ENCODE assay signal across 11 cellular contexts in genomic region chr19:3504723-3505122, GRCh38. TPM values are rescaled to one million over a fixed set of nuclear protein-coding genes. Genes with fewer than 3 reads are reported as not detected.
DNase-seq lines count a peak whose midpoint lies in the region; ATAC-seq and TF ChIP-seq lines count a peak whose summit lies in the region.
"Had no signal": no experiment of that assay in that cellular context is flagged by ENCODE, and none has a peak within 500 bp of the region (broad histone marks: within the 10 kb centered on the region; RNA-seq: fewer than 3 reads in every experiment).

No MANE protein-coding gene starts in this region.

- ATAC-seq in naive B cell (ENCODE audit: low read depth in 2 of 2) = no peak

- H3K9me3 ChIP-seq in Caco-2 = no peaks in the 10 kb centered on the region
- H3K9me3 ChIP-seq in KOPT-K1 (ENCODE audit: insufficient read depth, low read length, poor library complexity, severe bottlenecking) = no peaks in the 10 kb centered on the region

- peak overlapping the region; percentile 83 for H3K27ac ChIP-seq in KOPT-K1 (ENCODE audit: low read depth, low read length, poor library complexity, severe bottlenecking)

- peaks cover 1% of the 10 kb centered on the region; the same call in 1 of the 2 replicates for H3K36me3 ChIP-seq in Caco-2 (ENCODE audit: control insufficient read depth, insufficient read depth, low read length)
- H3K36me3 ChIP-seq in KOPT-K1 (ENCODE audit: insufficient read depth, low read length) = peaks cover 23% of the 10 kb centered on the region

- CTCF ChIA-PET in Caco-2 (lab: Charles Lee) = no interaction called here

- BruUV-seq in Caco-2 (replicated peaks; lab: Mats Ljungman, UMichigan) = no TSS peak

- H3K27ac Mint-ChIP-seq in Caco-2 (ENCODE audit: unreplicated experiment) = peak overlapping the region; percentile 94
- H3K27ac Mint-ChIP-seq in activated T-helper 2 cell treated with anti-CD3 and anti-CD28 coated beads, Interferon-gamma antibody, Interleukin-2, Interleukin-4, amounts not matched to agents 10 μg/mL and 5 μg/mL and 100 μg/mL, durations not matched to agents 14 hours and 24 hours and 36 hours = peak overlapping the region; percentile 23
- peak overlapping the region; percentile 98 to 100 (median 100) for H3K27ac Mint-ChIP-seq in naive B cell

- H3K4me3 Mint-ChIP-seq in Caco-2 (ENCODE audit: unreplicated experiment) (peak overlapping the region; percentile 80), naive B cell (peak overlapping the region in 5 of 8 donors; percentile 89 to 96 (median 95))
- peak overlapping the region; percentile 4 for H3K4me3 Mint-ChIP-seq in activated T-helper 2 cell treated with anti-CD3 and anti-CD28 coated beads, Interferon-gamma antibody, Interleukin-2, Interleukin-4, amounts not matched to agents 10 μg/mL and 5 μg/mL and 100 μg/mL, durations not matched to agents 14 hours and 24 hours and 36 hours (ENCODE audit: low read depth)

- H3K4me1 Mint-ChIP-seq in Caco-2 (ENCODE audit: low read depth, unreplicated experiment) = peaks cover 6% of the 10 kb centered on the region
- peaks cover 37% of the 10 kb centered on the region for H3K4me1 Mint-ChIP-seq in activated T-helper 2 cell treated with anti-CD3 and anti-CD28 coated beads, Interferon-gamma antibody, Interleukin-2, Interleukin-4, amounts not matched to agents 10 μg/mL and 5 μg/mL and 100 μg/mL, durations not matched to agents 14 hours and 24 hours and 36 hours (ENCODE audit: low read depth)
- H3K4me1 Mint-ChIP-seq in naive B cell = peaks cover 36 to 47% (median 44%) of the 10 kb centered on the region in 3 donors

- H3K9me3 Mint-ChIP-seq in Caco-2 (ENCODE audit: unreplicated experiment) = no peaks in the 10 kb centered on the region
- H3K9me3 Mint-ChIP-seq in activated T-helper 2 cell treated with anti-CD3 and anti-CD28 coated beads, Interferon-gamma antibody, Interleukin-2, Interleukin-4, amounts not matched to agents 10 μg/mL and 5 μg/mL and 100 μg/mL, durations not matched to agents 14 hours and 24 hours and 36 hours = no peaks in the 10 kb centered on the region
- H3K9me3 Mint-ChIP-seq in naive B cell = peaks cover 0 to 5% (median 0%) of the 10 kb centered on the region in 7 donors

- no peaks in the 10 kb centered on the region for H3K27me3 Mint-ChIP-seq in Caco-2 (ENCODE audit: insufficient read depth, unreplicated experiment)
- H3K27me3 Mint-ChIP-seq in activated T-helper 2 cell treated with anti-CD3 and anti-CD28 coated beads, Interferon-gamma antibody, Interleukin-2, Interleukin-4, amounts not matched to agents 10 μg/mL and 5 μg/mL and 100 μg/mL, durations not matched to agents 14 hours and 24 hours and 36 hours (ENCODE audit: low read depth) = no peaks in the 10 kb centered on the region
- H3K27me3 Mint-ChIP-seq in naive B cell = no peaks in the 10 kb centered on the region

- no peak for TF ChIP-seq CTCF in Caco-2 (IDR thresholded peaks at IDR 0.05; ENCODE audit: insufficient read depth in 1 of 2, low read depth in 1 of 2, low read length in 1 of 2, severe bottlenecking in 1 of 2, unreplicated experiment in 1 of 2)

- no peak overlapping the region; the same call in 1 of the 2 replicates for H3K4me3 ChIP-seq in Caco-2 (ENCODE audit: low read depth, low read length)

- intact Hi-C loops in Caco-2 (cut with micrococcal nuclease; ENCODE audit: unreplicated experiment) = loop anchor here (1.0 kb wide), 1 partner anchor 7 kb away; no protein-coding TSS in a partner anchor
- intact Hi-C loops in activated T-helper 2 cell treated with anti-CD3 and anti-CD28 coated beads, Interferon-gamma antibody, Interleukin-2, Interleukin-4, amounts not matched to agents 10 μg/mL and 5 μg/mL and 100 μg/mL, durations not matched to agents 14 hours and 24 hours and 36 hours (cut with micrococcal nuclease) = no loop called here

- H3K27me3 ChIP-seq in Caco-2 (replicated peaks; ENCODE audit: control insufficient read depth, insufficient read depth, low read length) = no peaks in the 10 kb centered on the region

- H3K36me3 Mint-ChIP-seq in Caco-2 (ENCODE audit: insufficient read depth, unreplicated experiment) (peaks cover 34% of the 10 kb centered on the region), naive B cell (peaks cover 0 to 7% of the 10 kb centered on the region in 2 donors)
- peaks cover 26% of the 10 kb centered on the region for H3K36me3 Mint-ChIP-seq in activated T-helper 2 cell treated with anti-CD3 and anti-CD28 coated beads, Interferon-gamma antibody, Interleukin-2, Interleukin-4, amounts not matched to agents 10 μg/mL and 5 μg/mL and 100 μg/mL, durations not matched to agents 14 hours and 24 hours and 36 hours (ENCODE audit: low read depth)

- POLR2A ChIA-PET in Caco-2 (lab: Charles Lee) = no interaction called here

- no peaks in the 10 kb centered on the region; the same call in 1 of the 2 replicates for H3K4me1 ChIP-seq in Caco-2

- no peak for DNase-seq in Caco-2
- DNase-seq in activated T-helper 2 cell treated with anti-CD3 and anti-CD28 coated beads, Interferon-gamma antibody, Interleukin-2, Interleukin-4, amounts not matched to agents 10 μg/mL and 5 μg/mL and 100 μg/mL, durations not matched to agents 14 hours and 24 hours and 36 hours (ENCODE audit: low spot score) = no peak
- no peak for DNase-seq in naive B cell
- no peak for DNase-seq in NCI-H2171 (lab: John Stamatoyannopoulos, UW)
- no peak for DNase-seq in NCI-H1436 treated with DMSO at 0.1 percent for 48 hours (lab: John Stamatoyannopoulos, UW)
- no peak for DNase-seq in NCI-H345 treated with DMSO at 0.1 percent for 48 hours (lab: John Stamatoyannopoulos, UW; ENCODE audit: unreplicated experiment)
- no peak for DNase-seq in HuH-7.5 (ENCODE audit: low spot score)
- DNase-seq: activated gamma-delta T cell, GDM1 had no signal

RNA-seq across cellular contexts. Expression of gene FZR1, which starts 1.4 kb away (rescaled TPM):
- total RNA-seq in Caco-2 (2022) = 58.1 and 59.1 TPM in 2 replicates
- 44.3 and 49.2 TPM in 2 replicates for total RNA-seq in activated T-helper 2 cell treated with anti-CD3 and anti-CD28 coated beads, Interferon-gamma antibody, Interleukin-2, Interleukin-4, amounts not matched to agents 10 μg/mL and 5 μg/mL and 100 μg/mL, durations not matched to agents 14 hours and 24 hours and 36 hours
- polyA plus RNA-seq in naive B cell (ENCODE audit: low read depth in 6 of 6) = 10 to 100 TPM in 4 of 6 donors, 1 to 10 TPM in 2; 5.8 to 20.0 (median 10.7) TPM

RNA-seq across cellular contexts. Expression of gene DOHH, which starts 4.2 kb away (rescaled TPM):
- total RNA-seq in Caco-2 (2022) = 17.4 and 18.3 TPM in 2 replicates
- 19.7 and 20.6 TPM in 2 replicates for total RNA-seq in activated T-helper 2 cell treated with anti-CD3 and anti-CD28 coated beads, Interferon-gamma antibody, Interleukin-2, Interleukin-4, amounts not matched to agents 10 μg/mL and 5 μg/mL and 100 μg/mL, durations not matched to agents 14 hours and 24 hours and 36 hours
- 10 to 100 TPM in 2 of 6 donors, 1 to 10 TPM in 4; 6.6 to 11.5 (median 7.4) TPM for polyA plus RNA-seq in naive B cell (ENCODE audit: low read depth in 6 of 6)

RNA-seq across cellular contexts. Expression of gene SMIM44, which starts 21.5 kb away (rescaled TPM):
- total RNA-seq in Caco-2 (2022) = not detected in 2 replicates
- total RNA-seq in activated T-helper 2 cell treated with anti-CD3 and anti-CD28 coated beads, Interferon-gamma antibody, Interleukin-2, Interleukin-4, amounts not matched to agents 10 μg/mL and 5 μg/mL and 100 μg/mL, durations not matched to agents 14 hours and 24 hours and 36 hours = not detected in 2 replicates
- not detected for polyA plus RNA-seq in naive B cell (ENCODE audit: low read depth in 6 of 6)
- total RNA-seq: SK-MEL-5 had no signal

RNA-seq across cellular contexts. Expression of gene SMIM24, which starts 24.4 kb away (rescaled TPM):
- total RNA-seq in Caco-2 (2022) = 1.2 and 1.7 TPM in 2 replicates
- 0.51 and 0.84 TPM in 2 replicates for total RNA-seq in activated T-helper 2 cell treated with anti-CD3 and anti-CD28 coated beads, Interferon-gamma antibody, Interleukin-2, Interleukin-4, amounts not matched to agents 10 μg/mL and 5 μg/mL and 100 μg/mL, durations not matched to agents 14 hours and 24 hours and 36 hours
- polyA plus RNA-seq in naive B cell (ENCODE audit: low read depth in 6 of 6) = 1 to 10 TPM in 1 of 6 donors, under 1 TPM in 3, not detected in 2; 0.50 to 1.2 (median 0.72) TPM
- total RNA-seq: SK-MEL-5 had no signal

RNA-seq across cellular contexts. Expression of gene TEKTIP1, which starts 34.3 kb away (rescaled TPM):
- total RNA-seq in Caco-2 (2022) = 1.5 and 1.9 TPM in 2 replicates
- total RNA-seq in activated T-helper 2 cell treated with anti-CD3 and anti-CD28 coated beads, Interferon-gamma antibody, Interleukin-2, Interleukin-4, amounts not matched to agents 10 μg/mL and 5 μg/mL and 100 μg/mL, durations not matched to agents 14 hours and 24 hours and 36 hours = 2.0 and 2.5 TPM in 2 replicates
- under 1 TPM in 1 of 6 donors, not detected in 5; 0.56 TPM for polyA plus RNA-seq in naive B cell (ENCODE audit: low read depth in 6 of 6)
- total RNA-seq: SK-MEL-5 had no signal

Comparison
In these comparisons a context has a peak if more than half of its experiments do, and no peak if none do; other contexts are left out.
1. H3K27ac Mint-ChIP-seq: peak in every context shown above with its lines; median percentile 100 in naive B cell; 94 in Caco-2; 23 in activated T-helper 2 cell treated with anti-CD3 and anti-CD28 coated beads, Interferon-gamma antibody, Interleukin-2, Interleukin-4, amounts not matched to agents 10 μg/mL and 5 μg/mL and 100 μg/mL, durations not matched to agents 14 hours and 24 hours and 36 hours.
2. H3K4me3 Mint-ChIP-seq: peak in every context shown above with its lines; median percentile 95 in naive B cell; 80 in Caco-2; 4 in activated T-helper 2 cell treated with anti-CD3 and anti-CD28 coated beads, Interferon-gamma antibody, Interleukin-2, Interleukin-4, amounts not matched to agents 10 μg/mL and 5 μg/mL and 100 μg/mL, durations not matched to agents 14 hours and 24 hours and 36 hours.